Comparison of ENCODE assay signal across 12 cellular contexts in genomic region chrX:154827194-154827593, GRCh38. TPM values are rescaled to one million over a fixed set of nuclear protein-coding genes. Genes with fewer than 3 reads are reported as not detected.
DNase-seq lines count a peak whose midpoint lies in the region; ATAC-seq, FAIRE-seq and TF ChIP-seq lines count a peak whose summit lies in the region.
"Had no signal": no experiment of that assay in that cellular context is flagged by ENCODE, and none has a peak within 500 bp of the region (broad histone marks: within the 10 kb centered on the region; RNA-seq: fewer than 3 reads in every experiment).

No MANE protein-coding gene starts in this region.

- TF ChIP-seq POLR2A in A549 (IDR thresholded peaks at IDR 0.05; ENCODE audit: low read length) (no peak), tibial nerve (IDR thresholded peaks at IDR 0.05) (no peak)

- ATAC-seq in A549, result no peak
- peak; percentile 31 for ATAC-seq in GM18873 (IDR thresholded peaks at IDR 0.05; ENCODE audit: low FRiP score, unreplicated experiment)
- peak; percentile 37 for ATAC-seq in HG02852 (IDR thresholded peaks at IDR 0.05; ENCODE audit: unreplicated experiment)
- no peak for ATAC-seq in GM21723 (IDR thresholded peaks at IDR 0.05; ENCODE audit: unreplicated experiment)

- POLR2A ChIA-PET in A549 (lab: Yijun Ruan, JAX), result no interaction called here

- H3K4me1 ChIP-seq in A549 (no peaks in the 10 kb centered on the region), tibial nerve (no peaks in the 10 kb centered on the region)

- CTCF ChIA-PET in A549 (lab: Yijun Ruan, JAX), result no interaction called here

- H3K4me3 ChIP-seq in A549, result no peak overlapping the region
- H3K4me3 ChIP-seq in tibial nerve, result no peak overlapping the region

- H3K27ac ChIP-seq in A549, result no peak overlapping the region
- H3K27ac ChIP-seq in tibial nerve, result no peak overlapping the region
- H3K27ac ChIP-seq: C4-2B had no signal

- H3K4me2 ChIP-seq in A549, result no peak overlapping the region

- TF ChIP-seq EP300 in A549 (IDR thresholded peaks at IDR 0.05) (no peak), tibial nerve (IDR thresholded peaks at IDR 0.05) (no peak)

- FAIRE-seq in A549 (lab: Jason Lieb, UNC), result peak; percentile 70

- TF ChIP-seq CTCF in A549 (IDR thresholded peaks at IDR 0.05), result no peak
- no peak for TF ChIP-seq CTCF in tibial nerve (IDR thresholded peaks at IDR 0.05)

- DNase-seq in A549 (ENCODE audit: low read depth in 1 of 2, low spot score in 1 of 2), result no peak
- peak; percentile 49 for DNase-seq in OCI-M1 (lab: John Stamatoyannopoulos, UW)
- DNase-seq in NCI-H2196 (lab: John Stamatoyannopoulos, UW; ENCODE audit: unreplicated experiment), result no peak
- DNase-seq in tibial nerve (ENCODE audit: low spot score in 2 of 2), result no peak
- DNase-seq in SW 1271 (lab: John Stamatoyannopoulos, UW), result no peak
- DNase-seq: effector memory CD4-positive, alpha-beta T cell; NCI-H226; nucleus accumbens had no signal

- 39% methylated on average over 1 of the region's 1 CpG for WGBS in A549 (ENCODE audit: missing lambda C conversion rate)
- 33 to 71% methylated on average over 1 of the region's 1 CpG for WGBS in tibial nerve, 2 donors

- H3K9me3 ChIP-seq in A549, result no peaks in the 10 kb centered on the region
- no peaks in the 10 kb centered on the region for H3K9me3 ChIP-seq in tibial nerve

- no peak for TF ChIP-seq RAD21 in A549 (conservative IDR thresholded peaks at IDR 0.05 in 1 of 2, IDR thresholded peaks at IDR 0.05 in 1 of 2)

- no peaks in the 10 kb centered on the region for H3K27me3 ChIP-seq in tibial nerve

- no peaks in the 10 kb centered on the region for H3K36me3 ChIP-seq in tibial nerve

TF ChIP-seq in A549, 52 proteins besides CTCF, POLR2A, EP300 and RAD21:
- TF ChIP-seq NR3C1 (IDR thresholded peaks at IDR 0.05) (no peak), KDM1A (IDR thresholded peaks at IDR 0.05; ENCODE audit: low read depth) (no peak), CEBPB (IDR thresholded peaks at IDR 0.05) (no peak), MAFK (IDR thresholded peaks at IDR 0.05; ENCODE audit: partially characterized antibody) (no peak), MAZ (IDR thresholded peaks at IDR 0.05; ENCODE audit: borderline replicate concordance, low read depth, low read length) (no peak), HMGXB4 (CRISPR knock-in tag; IDR thresholded peaks at IDR 0.05; ENCODE audit: borderline replicate concordance) (no peak), CBX2 (IDR thresholded peaks at IDR 0.05; ENCODE audit: borderline replicate concordance, low read depth) (no peak), PBX3 (IDR thresholded peaks at IDR 0.05) (no peak), HES2 (IDR thresholded peaks at IDR 0.05) (no peak), BCL3 (IDR thresholded peaks at IDR 0.05) (no peak), RCOR1 (IDR thresholded peaks at IDR 0.05; ENCODE audit: low read depth, low read length) (no peak), SMC3 (IDR thresholded peaks at IDR 0.05) (no peak), ZC3H11A (IDR thresholded peaks at IDR 0.05) (no peak)

RNA-seq across cellular contexts. Expression of gene SMIM9, which starts 7.3 kb away (rescaled TPM):
- polyA plus RNA-seq in A549 (2011; rRNA removed), result not detected in 2 replicates
- not detected in 2 replicates for polyA plus RNA-seq in A549 (2012; cell fraction: cytosol; rRNA removed)
- polyA plus RNA-seq in A549 (2012; cell fraction: nucleus; rRNA removed), result not detected in 2 replicates
- polyA plus RNA-seq in A549 (2017; fragmentation: RNase III; extraction: RNeasy Plus Mini Kit Qiagen cat#74134 plus additional on column Dnase treatment), result not detected in 3 replicates
- not detected in 2 replicates for polyA minus RNA-seq in A549 (2011; rRNA and poly(A)+ RNA removed)
- not detected for total RNA-seq in tibial nerve

RNA-seq across cellular contexts. Expression of gene MPP1, which starts 21.9 kb away (rescaled TPM):
- polyA plus RNA-seq in A549 (2011; rRNA removed) (10.7 and 11.2 TPM in 2 replicates), A549 (2017; fragmentation: RNase III; extraction: RNeasy Plus Mini Kit Qiagen cat#74134 plus additional on column Dnase treatment) (13.8 to 15.1 TPM (median 14.3 TPM) in 3 replicates)
- polyA plus RNA-seq in A549 (2012; cell fraction: cytosol; rRNA removed), result 9.6 and 10.7 TPM in 2 replicates
- polyA plus RNA-seq in A549 (2012; cell fraction: nucleus; rRNA removed), result 14.9 and 15.8 TPM in 2 replicates
- polyA minus RNA-seq in A549 (2011; rRNA and poly(A)+ RNA removed), result 8.6 and 11.1 TPM in 2 replicates
- 10 to 100 TPM; 14.3 to 43.2 (median 17.0) TPM for total RNA-seq in tibial nerve

RNA-seq across cellular contexts. Expression of gene F8A1, which starts 59.0 kb away (rescaled TPM):
- polyA plus RNA-seq in A549 (2011; rRNA removed) (16.8 and 32.5 TPM in 2 replicates), A549 (2017; fragmentation: RNase III; extraction: RNeasy Plus Mini Kit Qiagen cat#74134 plus additional on column Dnase treatment) (40.2 to 52.2 TPM (median 44.5 TPM) in 3 replicates)
- 10.8 and 16.7 TPM in 2 replicates for polyA plus RNA-seq in A549 (2012; cell fraction: cytosol; rRNA removed)
- 7.4 and 15.2 TPM in 2 replicates for polyA plus RNA-seq in A549 (2012; cell fraction: nucleus; rRNA removed)
- polyA minus RNA-seq in A549 (2011; rRNA and poly(A)+ RNA removed), result 18.6 and 19.1 TPM in 2 replicates
- total RNA-seq in tibial nerve, result 10 to 100 TPM in 3 of 4 donors, 1 to 10 TPM in 1; 5.5 to 27.3 (median 13.6) TPM

Comparison
In these comparisons a context has a peak if more than half of its experiments do, and no peak if none do; other contexts are left out.
1. ATAC-seq: peak in GM18873 (single experiment) and HG02852 (single experiment); none in A549 (0 of 2) and GM21723 (single experiment).